1 cellular context compared by ENCODE assay signal in the genomic region with DNA sequence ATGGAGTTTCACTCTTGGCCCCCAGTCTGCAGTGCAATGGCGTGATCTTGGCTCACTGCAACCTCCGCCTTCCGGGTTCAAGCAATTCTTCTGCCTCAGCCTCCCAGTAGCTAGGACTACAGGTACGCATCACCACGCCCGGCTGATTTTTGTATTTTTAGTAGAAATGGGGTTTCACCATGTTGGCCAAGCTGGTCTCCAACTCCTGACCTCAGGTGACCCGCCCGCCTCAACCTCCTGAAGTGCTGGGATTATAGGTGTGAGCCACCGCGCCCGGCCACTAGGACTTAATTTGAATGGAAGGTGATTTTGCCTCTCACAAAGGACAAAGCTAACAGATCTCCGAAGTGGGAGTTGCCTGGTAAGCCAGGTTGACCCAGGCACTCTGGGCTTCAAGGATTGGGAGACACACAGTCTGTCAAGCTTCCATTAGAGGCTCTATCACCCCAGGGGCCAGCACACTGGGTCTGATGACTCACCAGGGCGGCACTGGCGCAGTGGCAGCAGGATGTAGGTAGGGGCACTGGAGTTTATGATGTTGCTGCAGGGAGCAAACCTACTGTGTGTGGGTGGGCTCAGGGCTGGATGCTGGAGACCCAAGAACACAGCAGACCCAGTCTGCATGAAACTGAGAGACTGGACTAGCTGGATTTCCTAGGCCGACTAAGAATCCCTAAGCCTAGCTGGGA.
TF ChIP-seq lines count a peak whose summit lies in the region.

No MANE protein-coding gene starts in this region.

TF ChIP-seq in K562, 482 proteins besides CTCF, POLR2A, EP300 and RAD21 (continues in another document):
- TF ChIP-seq JUNB (CRISPR knock-in tag; conservative IDR thresholded peaks at IDR 0.05) (0 out of 2 replicates have a peak, but pooled peaks have one; percentile 32), JUND (IDR thresholded peaks at IDR 0.05; ENCODE audit: borderline replicate concordance, low read depth, low read length) (peak; percentile 93), JUND (tag; IDR thresholded peaks at IDR 0.05; ENCODE audit: borderline replicate concordance, low read depth, low read length) (peak; percentile 80; the same call in 2 of the 3 replicates), GATA2 (CRISPR knock-in tag; IDR thresholded peaks at IDR 0.05) (no peak), ZNF592 (IDR thresholded peaks at IDR 0.05) (peak; percentile 85), JUN (IDR thresholded peaks at IDR 0.05; ENCODE audit: borderline replicate concordance, low read depth, low read length) (peak; percentile 64; the same call in 1 of the 2 replicates), JUN (CRISPR knock-in tag; IDR thresholded peaks at IDR 0.05; ENCODE audit: borderline replicate concordance) (no peak), ZKSCAN8 (CRISPR knock-in tag; IDR thresholded peaks at IDR 0.05) (no peak), HDAC8 (tag; IDR thresholded peaks at IDR 0.05) (peak; percentile 64; the same call in 1 of the 2 replicates), MYNN (IDR thresholded peaks at IDR 0.05) (0 out of 2 replicates have a peak, but pooled peaks have one; percentile 24), MYNN (CRISPR knock-in tag; IDR thresholded peaks at IDR 0.05) (no peak), THRB (CRISPR knock-in tag; conservative IDR thresholded peaks at IDR 0.05) (no peak), USF1 (CRISPR knock-in tag; IDR thresholded peaks at IDR 0.05) (peak; percentile 17; the same call in 1 of the 2 replicates), FOSL1 (tag; conservative IDR thresholded peaks at IDR 0.05) (peak; percentile 52; the same call in 1 of the 2 replicates), ZNF3 (CRISPR knock-in tag; IDR thresholded peaks at IDR 0.05) (no peak), HMBOX1 (IDR thresholded peaks at IDR 0.05) (0 out of 2 replicates have a peak, but pooled peaks have one; percentile 40), BRD9 (IDR thresholded peaks at IDR 0.05; ENCODE audit: low read depth, partially characterized antibody) (no peak), ZNF589 (CRISPR knock-in tag; IDR thresholded peaks at IDR 0.05; ENCODE audit: low read depth) (no peak), L3MBTL2 (IDR thresholded peaks at IDR 0.05) (0 out of 2 replicates have a peak, but pooled peaks have one; percentile 27), ZKSCAN3 (CRISPR knock-in tag; IDR thresholded peaks at IDR 0.05) (no peak), MTA3 (IDR thresholded peaks at IDR 0.05; ENCODE audit: borderline replicate concordance) (peak; percentile 67; the same call in 1 of the 2 replicates), DPF2 (IDR thresholded peaks at IDR 0.05) (peak; percentile 68), ZBTB33 (CRISPR knock-in tag; IDR thresholded peaks at IDR 0.05) (peak; percentile 93), TOE1 (IDR thresholded peaks at IDR 0.05; ENCODE audit: borderline replicate concordance) (no peak), TOE1 (CRISPR knock-in tag; IDR thresholded peaks at IDR 0.05; ENCODE audit: borderline replicate concordance, low read depth) (no peak)
- TF ChIP-seq, protein P1, sequence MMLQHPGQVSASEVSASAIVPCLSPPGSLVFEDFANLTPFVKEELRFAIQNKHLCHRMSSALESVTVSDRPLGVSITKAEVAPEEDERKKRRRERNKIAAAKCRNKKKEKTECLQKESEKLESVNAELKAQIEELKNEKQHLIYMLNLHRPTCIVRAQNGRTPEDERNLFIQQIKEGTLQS (IDR thresholded peaks at IDR 0.05) = peak; percentile 93
- TF ChIP-seq, protein P1 (CRISPR knock-in tag; conservative IDR thresholded peaks at IDR 0.05) = peak; percentile 51; the same call in 1 of the 2 replicates
- TF ChIP-seq, protein P2, sequence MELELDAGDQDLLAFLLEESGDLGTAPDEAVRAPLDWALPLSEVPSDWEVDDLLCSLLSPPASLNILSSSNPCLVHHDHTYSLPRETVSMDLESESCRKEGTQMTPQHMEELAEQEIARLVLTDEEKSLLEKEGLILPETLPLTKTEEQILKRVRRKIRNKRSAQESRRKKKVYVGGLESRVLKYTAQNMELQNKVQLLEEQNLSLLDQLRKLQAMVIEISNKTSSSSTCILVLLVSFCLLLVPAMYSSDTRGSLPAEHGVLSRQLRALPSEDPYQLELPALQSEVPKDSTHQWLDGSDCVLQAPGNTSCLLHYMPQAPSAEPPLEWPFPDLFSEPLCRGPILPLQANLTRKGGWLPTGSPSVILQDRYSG (tag; conservative IDR thresholded peaks at IDR 0.05; ENCODE audit: low read depth) = peak; percentile 53; the same call in 1 of the 2 replicates
- TF ChIP-seq, protein P3, sequence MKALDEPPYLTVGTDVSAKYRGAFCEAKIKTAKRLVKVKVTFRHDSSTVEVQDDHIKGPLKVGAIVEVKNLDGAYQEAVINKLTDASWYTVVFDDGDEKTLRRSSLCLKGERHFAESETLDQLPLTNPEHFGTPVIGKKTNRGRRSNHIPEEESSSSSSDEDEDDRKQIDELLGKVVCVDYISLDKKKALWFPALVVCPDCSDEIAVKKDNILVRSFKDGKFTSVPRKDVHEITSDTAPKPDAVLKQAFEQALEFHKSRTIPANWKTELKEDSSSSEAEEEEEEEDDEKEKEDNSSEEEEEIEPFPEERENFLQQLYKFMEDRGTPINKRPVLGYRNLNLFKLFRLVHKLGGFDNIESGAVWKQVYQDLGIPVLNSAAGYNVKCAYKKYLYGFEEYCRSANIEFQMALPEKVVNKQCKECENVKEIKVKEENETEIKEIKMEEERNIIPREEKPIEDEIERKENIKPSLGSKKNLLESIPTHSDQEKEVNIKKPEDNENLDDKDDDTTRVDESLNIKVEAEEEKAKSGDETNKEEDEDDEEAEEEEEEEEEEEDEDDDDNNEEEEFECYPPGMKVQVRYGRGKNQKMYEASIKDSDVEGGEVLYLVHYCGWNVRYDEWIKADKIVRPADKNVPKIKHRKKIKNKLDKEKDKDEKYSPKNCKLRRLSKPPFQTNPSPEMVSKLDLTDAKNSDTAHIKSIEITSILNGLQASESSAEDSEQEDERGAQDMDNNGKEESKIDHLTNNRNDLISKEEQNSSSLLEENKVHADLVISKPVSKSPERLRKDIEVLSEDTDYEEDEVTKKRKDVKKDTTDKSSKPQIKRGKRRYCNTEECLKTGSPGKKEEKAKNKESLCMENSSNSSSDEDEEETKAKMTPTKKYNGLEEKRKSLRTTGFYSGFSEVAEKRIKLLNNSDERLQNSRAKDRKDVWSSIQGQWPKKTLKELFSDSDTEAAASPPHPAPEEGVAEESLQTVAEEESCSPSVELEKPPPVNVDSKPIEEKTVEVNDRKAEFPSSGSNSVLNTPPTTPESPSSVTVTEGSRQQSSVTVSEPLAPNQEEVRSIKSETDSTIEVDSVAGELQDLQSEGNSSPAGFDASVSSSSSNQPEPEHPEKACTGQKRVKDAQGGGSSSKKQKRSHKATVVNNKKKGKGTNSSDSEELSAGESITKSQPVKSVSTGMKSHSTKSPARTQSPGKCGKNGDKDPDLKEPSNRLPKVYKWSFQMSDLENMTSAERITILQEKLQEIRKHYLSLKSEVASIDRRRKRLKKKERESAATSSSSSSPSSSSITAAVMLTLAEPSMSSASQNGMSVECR (CRISPR knock-in tag; IDR thresholded peaks at IDR 0.05) = no peak
- TF ChIP-seq, protein P4, sequence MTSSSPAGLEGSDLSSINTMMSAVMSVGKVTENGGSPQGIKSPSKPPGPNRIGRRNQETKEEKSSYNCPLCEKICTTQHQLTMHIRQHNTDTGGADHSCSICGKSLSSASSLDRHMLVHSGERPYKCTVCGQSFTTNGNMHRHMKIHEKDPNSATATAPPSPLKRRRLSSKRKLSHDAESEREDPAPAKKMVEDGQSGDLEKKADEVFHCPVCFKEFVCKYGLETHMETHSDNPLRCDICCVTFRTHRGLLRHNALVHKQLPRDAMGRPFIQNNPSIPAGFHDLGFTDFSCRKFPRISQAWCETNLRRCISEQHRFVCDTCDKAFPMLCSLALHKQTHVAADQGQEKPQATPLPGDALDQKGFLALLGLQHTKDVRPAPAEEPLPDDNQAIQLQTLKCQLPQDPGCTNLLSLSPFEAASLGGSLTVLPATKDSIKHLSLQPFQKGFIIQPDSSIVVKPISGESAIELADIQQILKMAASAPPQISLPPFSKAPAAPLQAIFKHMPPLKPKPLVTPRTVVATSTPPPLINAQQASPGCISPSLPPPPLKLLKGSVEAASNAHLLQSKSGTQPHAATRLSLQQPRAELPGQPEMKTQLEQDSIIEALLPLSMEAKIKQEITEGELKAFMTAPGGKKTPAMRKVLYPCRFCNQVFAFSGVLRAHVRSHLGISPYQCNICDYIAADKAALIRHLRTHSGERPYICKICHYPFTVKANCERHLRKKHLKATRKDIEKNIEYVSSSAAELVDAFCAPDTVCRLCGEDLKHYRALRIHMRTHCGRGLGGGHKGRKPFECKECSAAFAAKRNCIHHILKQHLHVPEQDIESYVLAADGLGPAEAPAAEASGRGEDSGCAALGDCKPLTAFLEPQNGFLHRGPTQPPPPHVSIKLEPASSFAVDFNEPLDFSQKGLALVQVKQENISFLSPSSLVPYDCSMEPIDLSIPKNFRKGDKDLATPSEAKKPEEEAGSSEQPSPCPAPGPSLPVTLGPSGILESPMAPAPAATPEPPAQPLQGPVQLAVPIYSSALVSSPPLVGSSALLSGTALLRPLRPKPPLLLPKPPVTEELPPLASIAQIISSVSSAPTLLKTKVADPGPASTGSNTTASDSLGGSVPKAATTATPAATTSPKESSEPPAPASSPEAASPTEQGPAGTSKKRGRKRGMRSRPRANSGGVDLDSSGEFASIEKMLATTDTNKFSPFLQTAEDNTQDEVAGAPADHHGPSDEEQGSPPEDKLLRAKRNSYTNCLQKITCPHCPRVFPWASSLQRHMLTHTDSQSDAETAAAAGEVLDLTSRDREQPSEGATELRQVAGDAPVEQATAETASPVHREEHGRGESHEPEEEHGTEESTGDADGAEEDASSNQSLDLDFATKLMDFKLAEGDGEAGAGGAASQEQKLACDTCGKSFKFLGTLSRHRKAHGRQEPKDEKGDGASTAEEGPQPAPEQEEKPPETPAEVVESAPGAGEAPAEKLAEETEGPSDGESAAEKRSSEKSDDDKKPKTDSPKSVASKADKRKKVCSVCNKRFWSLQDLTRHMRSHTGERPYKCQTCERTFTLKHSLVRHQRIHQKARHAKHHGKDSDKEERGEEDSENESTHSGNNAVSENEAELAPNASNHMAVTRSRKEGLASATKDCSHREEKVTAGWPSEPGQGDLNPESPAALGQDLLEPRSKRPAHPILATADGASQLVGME (CRISPR knock-in tag; IDR thresholded peaks at IDR 0.05) = no peak
